ENCODE assay signal across 25 cellular contexts in genomic region chrX:108380222-108380621, GRCh38.
"Had no signal": no experiment of that assay in that cellular context is flagged by ENCODE, and none has a peak within 500 bp of the region (broad histone marks: within the 10 kb centered on the region; RNA-seq: fewer than 3 reads in every experiment).

No MANE protein-coding gene starts in this region.

- H3K9me3 ChIP-seq: stomach, suprapubic skin, testis, thoracic aorta, thyroid gland, tibial artery, tibial nerve, transverse colon, upper lobe of right lung, uterus, vagina had no signal

- H3K4me3 ChIP-seq: stomach, suprapubic skin, testis, thoracic aorta, thyroid gland, tibial artery, tibial nerve, transverse colon, upper lobe of right lung, uterus, vagina had no signal

- H3K36me3 ChIP-seq: stomach, suprapubic skin, thoracic aorta, thyroid gland, tibial artery, tibial nerve, transverse colon, upper lobe of right lung, uterus, vagina had no signal

- H3K27me3 ChIP-seq: stomach, suprapubic skin, testis, thyroid gland, tibial artery, transverse colon, upper lobe of right lung, vagina had no signal

- DNase-seq: stimulated activated CD4-positive, alpha-beta T cell treated with anti-CD3 and anti-CD28 coated beads, Interleukin-2, amount 100 ng/mL, for 48 hours; stimulated activated CD4-positive, alpha-beta T cell treated with anti-CD3 and anti-CD28 coated beads, Interleukin-4, amount 100 ng/mL, for 1 hour; stimulated activated CD4-positive, alpha-beta T cell treated with anti-CD3 and anti-CD28 coated beads, Interleukin-4, amount 100 ng/mL, for 24 hours; stimulated activated CD4-positive, alpha-beta T cell treated with anti-CD3 and anti-CD28 coated beads, Interleukin-4, amount 100 ng/mL, for 4 hours; stimulated activated CD8-positive, alpha-beta memory T cell treated with anti-CD3 and anti-CD28 coated beads, Interleukin-4, amount 100 ng/mL, for 48 hours; stimulated activated naive B cell treated with anti-CD40 and anti-IgM and Interleukin-4, amounts not matched to agents 10 μg/mL and 1 μg/mL and 100 μg/mL, for 72 hours; stimulated activated naive CD4-positive, alpha-beta T cell; stimulated activated naive CD4-positive, alpha-beta T cell treated with Interleukin-2 at 50 U/mL for 16 hours; stimulated activated naive CD8-positive, alpha-beta T cell treated with anti-CD3 and anti-CD28 coated beads, Interleukin-15, amount 100 ng/mL, for 72 hours; stimulated activated naive CD8-positive, alpha-beta T cell treated with anti-CD3 and anti-CD28 coated beads, Interleukin-15, Interleukin-2, amounts not matched to agents 100 U/mL and 50 U/mL, for 24 hours; stomach; substantia nigra; testis; thyroid gland; tibial artery; transverse colon; trophoblast cell; upper lobe of right lung; uterus had no signal

- H3K4me1 ChIP-seq: stomach, suprapubic skin, testis, thyroid gland, tibial artery, tibial nerve, transverse colon, upper lobe of right lung, uterus, vagina had no signal

- H3K27ac ChIP-seq: stomach, suprapubic skin, testis, thoracic aorta, thyroid gland, tibial artery, tibial nerve, transverse colon, upper lobe of right lung, uterus, vagina had no signal

- ATAC-seq: stimulated activated effector memory CD8-positive, alpha-beta T cell treated with anti-CD3 and anti-CD28 coated beads, Interleukin-12 subunit alpha, Interleukin-12 subunit beta, amount 100 ng/mL, for 72 hours; stimulated activated memory B cell treated with anti-CD40 and anti-IgM and Interleukin-4, amounts not matched to agents 10 μg/mL and 1 μg/mL and 100 μg/mL, for 72 hours; stimulated activated naive B cell treated with anti-CD40 and anti-IgM and Interleukin-4, amounts not matched to agents 10 μg/mL and 1 μg/mL and 100 μg/mL, for 72 hours; stimulated activated naive CD8-positive, alpha-beta T cell treated with anti-CD3 and anti-CD28 coated beads, Interleukin-15, amount 100 ng/mL, for 72 hours; stimulated activated naive CD8-positive, alpha-beta T cell treated with anti-CD3 and anti-CD28 coated beads, Interleukin-15, Interleukin-2, amounts not matched to agents 100 U/mL and 50 U/mL, for 24 hours; upper lobe of right lung had no signal
